ENCODE assay signal across 8 cellular contexts in the genomic region with DNA sequence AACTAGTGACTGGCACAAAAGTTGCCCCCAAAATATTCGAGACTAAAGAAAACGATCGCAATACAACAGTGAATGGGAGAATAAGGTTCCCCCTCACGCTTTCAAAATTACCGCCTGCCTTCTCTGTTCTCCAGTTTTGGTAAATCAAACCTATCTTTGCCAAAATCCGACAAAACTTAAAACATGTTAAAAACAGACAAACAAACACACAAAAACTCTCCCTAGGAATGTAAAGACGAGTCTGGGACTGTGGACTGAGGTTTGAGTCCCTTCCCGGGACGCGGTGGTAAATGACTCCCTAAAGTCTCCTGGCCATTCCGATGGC. TPM values are rescaled to one million over a fixed set of nuclear protein-coding genes. Genes with fewer than 3 reads are reported as not detected.
DNase-seq lines count a peak whose midpoint lies in the region; TF ChIP-seq lines count a peak whose summit lies in the region.

No MANE protein-coding gene starts in this region.

- no peaks in the 10 kb centered on the region for H3F3A ChIP-seq in SK-N-SH (replicated peaks; ENCODE audit: insufficient read depth)

- no peak for TF ChIP-seq CTCF in Calu3 (IDR thresholded peaks at IDR 0.05; ENCODE audit: unreplicated experiment)
- no peak for TF ChIP-seq CTCF in SK-N-SH (IDR thresholded peaks at IDR 0.05)
- no peak for TF ChIP-seq CTCF in fibroblast of mammary gland (conservative IDR thresholded peaks at IDR 0.05; ENCODE audit: control insufficient read depth, insufficient read depth, low read depth, low read length)

- H3K79me2 ChIP-seq in SK-N-SH (ENCODE audit: insufficient read depth) (peaks cover 5% of the 10 kb centered on the region; the same call in 1 of the 2 replicates), trophoblast cell (ENCODE audit: control insufficient read depth, insufficient read depth, low read length, poor library complexity) (peaks cover 9% of the 10 kb centered on the region)

- CTCF ChIA-PET in Calu3 (lab: Charles Lee) (interaction anchor here (1.3 to 1.4 kb wide), 2 partner anchors 25 to 29 kb away, joined by 3 to 5 read pairs; partner anchors contain the start of gene OSBPL1A), SK-N-SH (lab: Yijun Ruan, JAX) (interaction anchor here (1.0 kb wide), 2 partner anchors 28 to 32 kb away, joined by 4 read pairs; no protein-coding TSS in a partner anchor)

- TSS peak; percentile 88 for BruUV-seq in Calu3 (replicated peaks; lab: Mats Ljungman, UMichigan)

- H3K27ac ChIP-seq in SK-N-SH (ENCODE audit: low read depth in 2 of 2, low read length in 1 of 2) (peak overlapping the region; percentile 53 to 92; a peak in 3 of 4 replicates), trophoblast cell (ENCODE audit: low read depth, low read length) (peak overlapping the region; percentile 87)

- H3K14ac ChIP-seq in trophoblast cell (ENCODE audit: low read length): peak overlapping the region; percentile 65

- peak overlapping the region; percentile 46 for H3K4ac ChIP-seq in trophoblast cell (ENCODE audit: low read depth, low read length)

- DNase-seq in Calu3: no peak
- no peak for DNase-seq in SK-N-SH
- DNase-seq in fibroblast of mammary gland (ENCODE audit: low read depth): no peak
- no peak for DNase-seq in trophoblast cell
- DNase-seq in NCI-H2107 (lab: John Stamatoyannopoulos, UW): no peak
- no peak for DNase-seq in HUDEP-2 (lab: John Stamatoyannopoulos, UW; ENCODE audit: unreplicated experiment in 76 of 76)
- no peak for DNase-seq in NCI-H1092 (lab: John Stamatoyannopoulos, UW)
- no peak for DNase-seq in MV-4-11 (lab: John Stamatoyannopoulos, UW)

- H3K27me3 ChIP-seq in SK-N-SH (ENCODE audit: insufficient read depth) (no peaks in the 10 kb centered on the region), trophoblast cell (ENCODE audit: insufficient read depth, low read length) (no peaks in the 10 kb centered on the region)

- no peaks in the 10 kb centered on the region for H3K4me1 Mint-ChIP-seq in Calu3 (ENCODE audit: low read depth, unreplicated experiment)

- H3K18ac ChIP-seq in trophoblast cell (ENCODE audit: low read length): peak overlapping the region; percentile 13

- intact Hi-C loops in Calu3 (cut with micrococcal nuclease; ENCODE audit: unreplicated experiment): no loop called here

- H3K36me3 Mint-ChIP-seq in Calu3 (ENCODE audit: insufficient read depth, unreplicated experiment): peaks cover 23% of the 10 kb centered on the region

- no peaks in the 10 kb centered on the region for H4K20me1 ChIP-seq in SK-N-SH (ENCODE audit: insufficient read depth)

- peak overlapping the region; percentile 85 for H3K4me2 ChIP-seq in SK-N-SH
- peak overlapping the region; percentile 64 for H3K4me2 ChIP-seq in trophoblast cell (ENCODE audit: low read length)

- H3K9ac ChIP-seq in SK-N-SH: peak overlapping the region; percentile 81
- H3K9ac ChIP-seq in trophoblast cell (ENCODE audit: low read length): peak overlapping the region; percentile 42

- no peak overlapping the region for H2AK5ac ChIP-seq in trophoblast cell (ENCODE audit: low read length)

- peak overlapping the region; percentile 82 for H4K91ac ChIP-seq in trophoblast cell (ENCODE audit: low read depth, low read length)

- peak overlapping the region; percentile 65 for H2BK5ac ChIP-seq in trophoblast cell (ENCODE audit: low read depth, low read length, poor library complexity)

- POLR2A ChIA-PET in SK-N-SH (lab: Yijun Ruan, JAX): interaction anchor here (0.6 to 1.9 kb wide), 8 partner anchors 9 to 57 kb away, joined by 3 to 11 read pairs (median 4); partner anchors contain the start of gene OSBPL1A

- H3K36me3 ChIP-seq in SK-N-SH (replicated peaks in 1 of 2; ENCODE audit: control insufficient read depth in 1 of 2, insufficient read depth in 2 of 2, low read length in 1 of 2) (peaks cover 9 to 13% of the 10 kb centered on the region in 2 experiments), trophoblast cell (ENCODE audit: control insufficient read depth in 1 of 2, insufficient read depth in 2 of 2, low read length in 2 of 2) (no peaks in the 10 kb centered on the region)

- H4K8ac ChIP-seq in trophoblast cell (ENCODE audit: low read depth, low read length): peak overlapping the region; percentile 91

- no peaks in the 10 kb centered on the region for H3K9me2 ChIP-seq in SK-N-SH

- H3K4me3 Mint-ChIP-seq in Calu3 (ENCODE audit: low read depth, unreplicated experiment): peak overlapping the region; percentile 87

- H3K4me3 ChIP-seq in SK-N-SH (ENCODE audit: low read depth in 2 of 2, low read length in 1 of 2) (peak overlapping the region; percentile 68 to 88), fibroblast of mammary gland (ENCODE audit: control insufficient read depth, low read depth, low read length) (peak overlapping the region; percentile 76), trophoblast cell (ENCODE audit: low read depth, low read length) (peak overlapping the region; percentile 75)

- H2AFZ ChIP-seq in SK-N-SH (ENCODE audit: low read depth) (peak overlapping the region; percentile 96), trophoblast cell (ENCODE audit: insufficient read depth, low read length, poor library complexity) (peak overlapping the region; percentile 71)

- H3K9me3 ChIP-seq in SK-N-SH (no peaks in the 10 kb centered on the region), trophoblast cell (ENCODE audit: insufficient read depth, low read depth, low read length) (no peaks in the 10 kb centered on the region)

- WGBS in SK-N-SH (ENCODE audit: low lambda C conversion rate): 39% methylated on average over 11 of the region's 11 CpGs
- WGBS in trophoblast cell (ENCODE audit: extremely low coverage, insufficient coverage, insufficient read length): no CpG with 5 or more reads among the region's 11 CpGs

- peaks cover 9% of the 10 kb centered on the region for H3K79me1 ChIP-seq in trophoblast cell (ENCODE audit: low read length)

- H2BK120ac ChIP-seq in trophoblast cell (ENCODE audit: insufficient read depth, low read length, poor library complexity): peak overlapping the region; percentile 40

- TF ChIP-seq RAD21 in SK-N-SH (IDR thresholded peaks at IDR 0.05; ENCODE audit: low read length): no peak

- H3K9me3 Mint-ChIP-seq in Calu3 (ENCODE audit: low read depth, unreplicated experiment): no peaks in the 10 kb centered on the region

- H4K12ac ChIP-seq in trophoblast cell (ENCODE audit: low read depth, low read length): peak overlapping the region; percentile 82

- H3K4me1 ChIP-seq in SK-N-SH (ENCODE audit: control insufficient read depth in 1 of 2, insufficient read depth in 2 of 2, low read depth in 1 of 2, low read length in 1 of 2) (peaks cover 0 to 7% of the 10 kb centered on the region in 2 experiments; a peak in 2 of 4 replicates), trophoblast cell (ENCODE audit: control insufficient read depth in 1 of 2, insufficient read depth in 2 of 2, low read length in 2 of 2) (no peaks in the 10 kb centered on the region)

- TF ChIP-seq EP300 in SK-N-SH (IDR thresholded peaks at IDR 0.05; ENCODE audit: borderline replicate concordance in 1 of 2, low read depth in 1 of 2, low read length in 1 of 2): no peak

- no peak overlapping the region for H2BK12ac ChIP-seq in trophoblast cell (ENCODE audit: low read length)

- H3K23ac ChIP-seq in trophoblast cell (ENCODE audit: low read length): no peak overlapping the region

- peaks cover 24% of the 10 kb centered on the region for H3K27me3 Mint-ChIP-seq in Calu3 (ENCODE audit: unreplicated experiment)

- peak overlapping the region; percentile 72 for H3K27ac Mint-ChIP-seq in Calu3 (ENCODE audit: unreplicated experiment)

TF ChIP-seq in SK-N-SH, 30 proteins besides CTCF, POLR2A, EP300 and RAD21 (continues in another document):
- no peak for TF ChIP-seq POLR2AphosphoS5 (IDR thresholded peaks at IDR 0.05; ENCODE audit: low read depth, low read length)
- TF ChIP-seq, protein P1, sequence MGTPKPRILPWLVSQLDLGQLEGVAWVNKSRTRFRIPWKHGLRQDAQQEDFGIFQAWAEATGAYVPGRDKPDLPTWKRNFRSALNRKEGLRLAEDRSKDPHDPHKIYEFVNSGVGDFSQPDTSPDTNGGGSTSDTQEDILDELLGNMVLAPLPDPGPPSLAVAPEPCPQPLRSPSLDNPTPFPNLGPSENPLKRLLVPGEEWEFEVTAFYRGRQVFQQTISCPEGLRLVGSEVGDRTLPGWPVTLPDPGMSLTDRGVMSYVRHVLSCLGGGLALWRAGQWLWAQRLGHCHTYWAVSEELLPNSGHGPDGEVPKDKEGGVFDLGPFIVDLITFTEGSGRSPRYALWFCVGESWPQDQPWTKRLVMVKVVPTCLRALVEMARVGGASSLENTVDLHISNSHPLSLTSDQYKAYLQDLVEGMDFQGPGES (IDR thresholded peaks at IDR 0.05; ENCODE audit: low read depth, low read length): no peak
- no peak for TF ChIP-seq RXRA (IDR thresholded peaks at IDR 0.05; ENCODE audit: borderline replicate concordance, low read depth)
- no peak for TF ChIP-seq YY1 (IDR thresholded peaks at IDR 0.05; ENCODE audit: low read depth)
- TF ChIP-seq RCOR1 (IDR thresholded peaks at IDR 0.05; ENCODE audit: low read length): no peak
- TF ChIP-seq SMC3 (IDR thresholded peaks at IDR 0.05; ENCODE audit: low read depth, low read length): no peak
- TF ChIP-seq JUND (IDR thresholded peaks at IDR 0.05): no peak
- TF ChIP-seq MEF2A (IDR thresholded peaks at IDR 0.05; ENCODE audit: borderline replicate concordance, low read depth): no peak
- TF ChIP-seq NRF1 (IDR thresholded peaks at IDR 0.05; ENCODE audit: low read depth, low read length): no peak
- no peak for TF ChIP-seq FOXJ3 (CRISPR knock-in tag; IDR thresholded peaks at IDR 0.05)
- no peak for TF ChIP-seq EZH2phosphoT487 (IDR thresholded peaks at IDR 0.05; ENCODE audit: borderline replicate concordance, low read depth)
- no peak for TF ChIP-seq TAF1 (IDR thresholded peaks at IDR 0.05; ENCODE audit: borderline replicate concordance, low read depth, low read length)

RNA-seq across cellular contexts. Expression of gene IMPACT, which starts 0.4 kb away (rescaled TPM):
- total RNA-seq in Calu3 (2022): 25.8 and 29.9 TPM in 2 replicates
- 13.0 and 21.5 TPM in 2 replicates for polyA plus RNA-seq in SK-N-SH (2012; rRNA removed)
- 25.2 and 33.6 TPM in 2 replicates for polyA plus RNA-seq in SK-N-SH (2012; cell fraction: cytosol; rRNA removed)
- 9.2 and 15.6 TPM in 2 replicates for polyA plus RNA-seq in SK-N-SH (2012; cell fraction: nucleus; rRNA removed)
- polyA plus RNA-seq in trophoblast cell (2013): 18.7 and 21.6 TPM in 2 replicates

RNA-seq across cellular contexts. Expression of gene OSBPL1A, which starts 28.4 kb away (rescaled TPM):
- total RNA-seq in Calu3 (2022): 26.0 and 34.8 TPM in 2 replicates
- polyA plus RNA-seq in SK-N-SH (2012; rRNA removed): 21.3 and 26.1 TPM in 2 replicates
- 28.7 and 30.3 TPM in 2 replicates for polyA plus RNA-seq in SK-N-SH (2012; cell fraction: cytosol; rRNA removed)
- polyA plus RNA-seq in SK-N-SH (2012; cell fraction: nucleus; rRNA removed): 11.5 and 21.5 TPM in 2 replicates
- polyA plus RNA-seq in trophoblast cell (2013): 31.6 and 33.4 TPM in 2 replicates

RNA-seq across cellular contexts. Expression of gene HRH4, which starts 34.4 kb away (rescaled TPM):
- total RNA-seq in Calu3 (2022): 0.09 TPM in 1 of 2 replicates, not detected in the other
- not detected in 2 replicates for polyA plus RNA-seq in SK-N-SH (2012; rRNA removed)
- polyA plus RNA-seq in SK-N-SH (2012; cell fraction: cytosol; rRNA removed): not detected in 2 replicates
- polyA plus RNA-seq in SK-N-SH (2012; cell fraction: nucleus; rRNA removed): 0.02 TPM in 1 of 2 replicates, not detected in the other
- polyA plus RNA-seq in trophoblast cell (2013): 0.04 TPM in 1 of 2 replicates, not detected in the other
